In genomic region chr3:23916886-23917815, GRCh38 we compare ENCODE assay signal across 1 cellular context.
TF ChIP-seq lines count a peak whose summit lies in the region.

Gene NKIRAS1, minus strand, starts transcription at chr3:23916990. Its CDS starts 6,086 bp downstream, at chr3:23910904.
Gene RPL15, plus strand, starts transcription at chr3:23917132. Its CDS starts 728 bp downstream, at chr3:23917860.

TF ChIP-seq in WTC11, 78 proteins besides CTCF, POLR2A, EP300 and RAD21 (continued from another document):
- TF ChIP-seq GABPB1 (CRISPR knock-in tag; IDR thresholded peaks at IDR 0.05) (peak; percentile 88), ELF4 (CRISPR knock-in tag; IDR thresholded peaks at IDR 0.05; ENCODE audit: low read depth) (no peak), ZNF396 (CRISPR knock-in tag; IDR thresholded peaks at IDR 0.05; ENCODE audit: borderline replicate concordance) (no peak), ZNF219 (CRISPR knock-in tag; IDR thresholded peaks at IDR 0.05; ENCODE audit: borderline replicate concordance) (no peak), AR (CRISPR knock-in tag; IDR thresholded peaks at IDR 0.05) (peak; percentile 81), IRF1 (CRISPR knock-in tag; IDR thresholded peaks at IDR 0.05) (no peak), ATF6 (CRISPR knock-in tag; IDR thresholded peaks at IDR 0.05) (no peak), TP53 (CRISPR knock-in tag; IDR thresholded peaks at IDR 0.05) (peak; percentile 80)
